ENCODE assay signal across 20 cellular contexts in genomic region chr22:21960200-21961126, GRCh38. TPM values are rescaled to one million over a fixed set of nuclear protein-coding genes. Genes with fewer than 3 reads are reported as not detected.
DNase-seq lines count a peak whose midpoint lies in the region; ATAC-seq, FAIRE-seq and TF ChIP-seq lines count a peak whose summit lies in the region.
"Had no signal": no experiment of that assay in that cellular context is flagged by ENCODE, and none has a peak within 500 bp of the region (broad histone marks: within the 10 kb centered on the region; RNA-seq: fewer than 3 reads in every experiment).

No MANE protein-coding gene starts in this region.

- H2BK15ac ChIP-seq in IMR-90 (ENCODE audit: low read depth, low read length): no peak overlapping the region
- H2BK15ac ChIP-seq in H1 (ENCODE audit: low read length): no peak overlapping the region

- H2BK120ac ChIP-seq in IMR-90 (ENCODE audit: low read depth, low read length): no peak overlapping the region
- H2BK120ac ChIP-seq in H1 (replicated peaks; ENCODE audit: low read depth, low read length): no peak overlapping the region

- peaks cover 70% of the 10 kb centered on the region for H3K36me3 Mint-ChIP-seq in activated T-cell treated with anti-CD3 and anti-CD28 coated beads, Interleukin-2, amount 50 U/mL, for 24 hours (ENCODE audit: low read depth)

- CTCF ChIA-PET in IMR-90 (lab: Yijun Ruan, JAX) (no interaction called here), H1 (lab: Charles Lee; ENCODE audit: partially characterized antibody) (interaction anchor here (1.0 to 4.6 kb wide), 2 partner anchors 11 to 337 kb away, joined by 3 to 26 read pairs; no protein-coding TSS in a partner anchor)

- H3K4me1 Mint-ChIP-seq in activated T-cell treated with anti-CD3 and anti-CD28 coated beads, Interleukin-2, amount 50 U/mL, for 24 hours (ENCODE audit: low read depth): no peaks in the 10 kb centered on the region
- H3K4me1 Mint-ChIP-seq: CD8-positive, alpha-beta memory T cell had no signal

- no peak overlapping the region for H4K8ac ChIP-seq in IMR-90 (ENCODE audit: low read depth in 2 of 2, low read length in 2 of 2)
- H4K8ac ChIP-seq in H1 (ENCODE audit: extremely low read depth, insufficient read depth, low read length): no peak overlapping the region; the same call in 1 of the 2 replicates

- H3K4me2 ChIP-seq in IMR-90 (ENCODE audit: low read depth, low read length) (no peak overlapping the region), H1 (ENCODE audit: insufficient read depth in 1 of 2, low read depth in 2 of 2, low read length in 2 of 2) (no peak overlapping the region), osteoblast (ENCODE audit: insufficient read depth, low read length) (no peak overlapping the region)

- H2BK20ac ChIP-seq in IMR-90 (ENCODE audit: low read depth, low read length) (no peak overlapping the region), H1 (ENCODE audit: low read length) (no peak overlapping the region)

- H2AFZ ChIP-seq in IMR-90 (replicated peaks; ENCODE audit: low read length, poor library complexity): no peak overlapping the region
- no peak overlapping the region for H2AFZ ChIP-seq in H1 (ENCODE audit: low read length)
- H2AFZ ChIP-seq in osteoblast (ENCODE audit: low read length): no peak overlapping the region

- TF ChIP-seq RAD21 in IMR-90 (IDR thresholded peaks at IDR 0.05; ENCODE audit: low read length): no peak
- no peak for TF ChIP-seq RAD21 in H1 (IDR thresholded peaks at IDR 0.05 in 1 of 2, conservative IDR thresholded peaks at IDR 0.05 in 1 of 2; ENCODE audit: low read depth in 2 of 2, low read length in 2 of 2)

- H3K79me1 ChIP-seq in IMR-90 (ENCODE audit: low read depth in 1 of 2, low read length in 2 of 2) (no peaks in the 10 kb centered on the region), H1 (ENCODE audit: low read depth, low read length) (no peaks in the 10 kb centered on the region)

- H3K14ac ChIP-seq in IMR-90 (replicated peaks; ENCODE audit: low read depth, low read length) (no peak overlapping the region), H1 (ENCODE audit: insufficient read length) (no peak overlapping the region)

- intact Hi-C loops in IMR-90 (cut with micrococcal nuclease): no loop called here

- H2BK5ac ChIP-seq in IMR-90 (ENCODE audit: low read depth, low read length, poor library complexity, severe bottlenecking): no peak overlapping the region
- H2BK5ac ChIP-seq in H1 (ENCODE audit: low read depth, low read length): no peak overlapping the region

- in situ Hi-C loops in IMR-90 (cut with MboI; ENCODE audit: low sequenced_read_pairs): no loop called here

- no peak overlapping the region for H3K56ac ChIP-seq in IMR-90 (ENCODE audit: extremely low read depth, insufficient read depth, low read length)
- H3K56ac ChIP-seq in H1 (replicated peaks; ENCODE audit: insufficient read length, low read depth, low read length): no peak overlapping the region

- no peak for ATAC-seq in IMR-90 (ENCODE audit: low read depth)
- no peak for ATAC-seq in HG03039 (IDR thresholded peaks at IDR 0.05; ENCODE audit: unreplicated experiment)
- ATAC-seq in HG03139 (IDR thresholded peaks at IDR 0.05; ENCODE audit: unreplicated experiment): no peak

- H3K4me3 ChIP-seq in IMR-90 (ENCODE audit: insufficient read depth, low read depth, low read length) (no peak overlapping the region), H1 (ENCODE audit: extremely low read depth in 1 of 4, insufficient read depth in 2 of 4, low read depth in 3 of 4, low read length in 4 of 4) (no peak overlapping the region), osteoblast (ENCODE audit: insufficient read depth, low read length) (no peak overlapping the region)
- H3K4me3 ChIP-seq: SJCRH30 had no signal

- FAIRE-seq in H1 (lab: Jason Lieb, UNC): no peak
- FAIRE-seq: H54 had no signal

- 95% methylated on average over 13 of the region's 24 CpGs; no CpG with 5 or more reads in 1 of the 2 experiments for WGBS in IMR-90 (ENCODE audit: extremely low coverage in 2 of 2, insufficient read length in 1 of 2), 2 experiments
- WGBS in H1 (ENCODE audit: extremely low coverage in 1 of 2, insufficient coverage in 1 of 2, insufficient read length in 1 of 2, insufficient replicate concordance in 2 of 2, low coverage in 1 of 2, low lambda C conversion rate in 2 of 2, missing lambda C conversion rate in 1 of 2), 2 experiments: 89% methylated on average over 24 of the region's 24 CpGs; no CpG with 5 or more reads in 1 of the 2 experiments

- H3K4ac ChIP-seq in IMR-90 (ENCODE audit: low read depth, low read length) (no peak overlapping the region), H1 (replicated peaks; ENCODE audit: insufficient read length, low read depth, low read length) (no peak overlapping the region)

- H3K18ac ChIP-seq in IMR-90 (ENCODE audit: low read depth, low read length): no peak overlapping the region
- H3K18ac ChIP-seq in H1 (ENCODE audit: extremely low read depth, low read length): no peak overlapping the region

- H3K9me3 Mint-ChIP-seq in activated T-cell treated with anti-CD3 and anti-CD28 coated beads, Interleukin-2, amount 50 U/mL, for 24 hours: no peaks in the 10 kb centered on the region
- H3K9me3 Mint-ChIP-seq: CD8-positive, alpha-beta memory T cell had no signal

- H2AK5ac ChIP-seq in IMR-90 (ENCODE audit: low read depth, low read length): no peak overlapping the region
- no peak overlapping the region for H2AK5ac ChIP-seq in H1 (ENCODE audit: low read depth, low read length)

- H3K27ac ChIP-seq in IMR-90 (ENCODE audit: insufficient read depth, low read length) (no peak overlapping the region), H1 (ENCODE audit: low read depth, low read length) (no peak overlapping the region), osteoblast (ENCODE audit: low read depth, low read length) (no peak overlapping the region)
- H3K27ac ChIP-seq: C4-2B, SJCRH30 had no signal

- H3K27me3 ChIP-seq in IMR-90 (ENCODE audit: control insufficient read depth, insufficient read depth, low read length) (no peaks in the 10 kb centered on the region), H1 (replicated peaks in 1 of 4; ENCODE audit: control insufficient read depth in 3 of 4, extremely low read depth in 1 of 4, insufficient read depth in 3 of 4, low read length in 3 of 4) (no peaks in the 10 kb centered on the region; a peak in 1 of 7 replicates), osteoblast (ENCODE audit: insufficient read depth, low read length) (no peaks in the 10 kb centered on the region)
- H3K27me3 ChIP-seq: SJCRH30 had no signal

- no peaks in the 10 kb centered on the region; the same call in 1 of the 2 replicates for H4K20me1 ChIP-seq in IMR-90 (ENCODE audit: insufficient read depth, low read length)
- H4K20me1 ChIP-seq in H1 (replicated peaks in 1 of 2; ENCODE audit: control insufficient read depth in 1 of 2, insufficient read depth in 2 of 2, low read length in 2 of 2): peaks cover 4 to 19% of the 10 kb centered on the region in 2 experiments
- peaks cover 3% of the 10 kb centered on the region for H4K20me1 ChIP-seq in osteoblast (ENCODE audit: insufficient read depth, low read length)

- no peak for TF ChIP-seq EP300 in H1 (IDR thresholded peaks at IDR 0.05; ENCODE audit: borderline replicate concordance in 1 of 2, low read depth in 2 of 2, low read length in 2 of 2)

- peak overlapping the region; percentile 50 for H3K27ac Mint-ChIP-seq in activated T-cell treated with anti-CD3 and anti-CD28 coated beads, Interleukin-2, amount 50 U/mL, for 24 hours

- H3K9ac ChIP-seq in IMR-90 (ENCODE audit: low read depth, low read length) (no peak overlapping the region), H1 (replicated peaks in 1 of 4; ENCODE audit: extremely low read depth in 1 of 4, low read depth in 3 of 4, low read length in 3 of 4) (no peak overlapping the region)

- POLR2A ChIA-PET in IMR-90 (lab: Charles Lee; ENCODE audit: unreplicated experiment) (no interaction called here), H1 (lab: Charles Lee; ENCODE audit: partially characterized antibody) (interaction anchor here (0.6 to 5.4 kb wide), 6 partner anchors 11 to 269 kb away, joined by 3 to 37 read pairs (median 4); partner anchors contain the start of gene TOP3B)

- H3K9me3 ChIP-seq in IMR-90 (ENCODE audit: control insufficient read depth, insufficient read depth, low read length): no peaks in the 10 kb centered on the region
- peaks cover 0 to 8% of the 10 kb centered on the region in 2 experiments; a peak in 1 of 4 replicates for H3K9me3 ChIP-seq in H1 (ENCODE audit: insufficient read depth in 2 of 2, low read depth in 1 of 2, low read length in 1 of 2)
- H3K9me3 ChIP-seq in osteoblast (ENCODE audit: low read depth, low read length): no peaks in the 10 kb centered on the region
- H3K9me3 ChIP-seq: SJCRH30 had no signal

- no TSS peak for BruUV-seq in IMR-90 (replicated peaks; lab: Mats Ljungman, UMichigan)

- H3K79me2 ChIP-seq in H1 (ENCODE audit: control insufficient read depth in 1 of 2, insufficient read depth in 2 of 2, low read length in 2 of 2) (no peaks in the 10 kb centered on the region), osteoblast (ENCODE audit: insufficient read depth, low read length) (no peaks in the 10 kb centered on the region)

- dilution Hi-C loops in IMR-90 (cut with HindIII; ENCODE audit: low sequenced_read_pairs, unreplicated experiment): no loop called here

- H3K23ac ChIP-seq in IMR-90 (ENCODE audit: low read depth, low read length): no peak overlapping the region
- H3K23ac ChIP-seq in H1 (ENCODE audit: insufficient read length): no peak overlapping the region

- peaks cover 58% of the 10 kb centered on the region for H3K36me3 ChIP-seq in IMR-90 (ENCODE audit: control insufficient read depth, insufficient read depth, low read length)
- peaks cover 20 to 54% (median 42%) of the 10 kb centered on the region in 4 experiments; a peak in 7 of 8 replicates for H3K36me3 ChIP-seq in H1 (ENCODE audit: control insufficient read depth in 2 of 4, insufficient read depth in 4 of 4, low read length in 3 of 4)
- peaks cover 60% of the 10 kb centered on the region for H3K36me3 ChIP-seq in osteoblast (ENCODE audit: insufficient read depth, low read length)

- no peak overlapping the region for H4K91ac ChIP-seq in IMR-90 (ENCODE audit: insufficient read depth, low read depth, low read length)
- no peak overlapping the region for H4K91ac ChIP-seq in H1 (replicated peaks; ENCODE audit: insufficient read length, low read length)

- no peak for TF ChIP-seq POLR2A in IMR-90 (IDR thresholded peaks at IDR 0.05; ENCODE audit: low read depth, low read length)
- no peak for TF ChIP-seq POLR2A in H1 (IDR thresholded peaks at IDR 0.05; ENCODE audit: control extremely low read depth in 1 of 2, low read depth in 2 of 2, low read length in 2 of 2)

- no peaks in the 10 kb centered on the region for H3K4me1 ChIP-seq in IMR-90 (ENCODE audit: control insufficient read depth, insufficient read depth, low read length)
- H3K4me1 ChIP-seq in H1 (replicated peaks in 1 of 4; ENCODE audit: control insufficient read depth in 3 of 4, insufficient read depth in 4 of 4, low read length in 3 of 4): no peaks in the 10 kb centered on the region
- peaks cover 3% of the 10 kb centered on the region for H3K4me1 ChIP-seq in osteoblast (ENCODE audit: insufficient read depth, low read length)
- H3K4me1 ChIP-seq: SJCRH30 had no signal

- H3K27me3 Mint-ChIP-seq in activated T-cell treated with anti-CD3 and anti-CD28 coated beads, Interleukin-2, amount 50 U/mL, for 24 hours: no peaks in the 10 kb centered on the region
- H3K27me3 Mint-ChIP-seq: CD8-positive, alpha-beta memory T cell had no signal

- peak overlapping the region; percentile 68 for H2AK9ac ChIP-seq in IMR-90 (replicated peaks; ENCODE audit: low read depth, low read length, poor library complexity)

- H4K5ac ChIP-seq in IMR-90 (ENCODE audit: low read depth, low read length): no peak overlapping the region
- no peak overlapping the region for H4K5ac ChIP-seq in H1 (ENCODE audit: insufficient read length, low read depth, low read length)

- DNase-seq in activated T-cell treated with anti-CD3 and anti-CD28 coated beads, Interleukin-2, amount 50 U/mL, for 24 hours: no peak
- no peak for DNase-seq in activated T-cell treated with anti-CD3 and anti-CD28 coated beads, Interleukin-2, amount 50 U/mL, for 1 hour
- DNase-seq in IMR-90 (no peak), H1 (ENCODE audit: low read depth in 1 of 2, low spot score in 2 of 2) (no peak), osteoblast (ENCODE audit: insufficient read length, low spot score, missing footprints) (peak; percentile 62), SK-N-DZ (ENCODE audit: low spot score) (no peak)
- DNase-seq: 8988T; AML-193; CD8-positive, alpha-beta memory T cell; GF-D8; NCI-H1105; NCI-H2029 treated with DMSO at 0.1 percent for 48 hours; NCI-H226; NCI-H510A treated with DMSO at 0.1 percent for 48 hours; NCI-H748 treated with DMSO at 0.1 percent for 48 hours; SJCRH30 had no signal

- H3K4me3 Mint-ChIP-seq in activated T-cell treated with anti-CD3 and anti-CD28 coated beads, Interleukin-2, amount 50 U/mL, for 24 hours: no peak overlapping the region
- H3K4me3 Mint-ChIP-seq: CD8-positive, alpha-beta memory T cell had no signal

- no peaks in the 10 kb centered on the region for H3K9me1 ChIP-seq in IMR-90 (ENCODE audit: insufficient read depth, low read length)

- H2BK12ac ChIP-seq in H1 (ENCODE audit: low read depth, low read length): no peak overlapping the region

- no peak for TF ChIP-seq CTCF in IMR-90 (conservative IDR thresholded peaks at IDR 0.05; ENCODE audit: low read depth, low read length)
- TF ChIP-seq CTCF in H1 (IDR thresholded peaks at IDR 0.05; ENCODE audit: control extremely low read depth in 1 of 3, insufficient read depth in 1 of 3, low read depth in 1 of 3, low read length in 3 of 3): no peak
- no peak for TF ChIP-seq CTCF in osteoblast (IDR thresholded peaks at IDR 0.05; ENCODE audit: extremely low read depth, low read depth, low read length)

- no peaks in the 10 kb centered on the region for H3K23me2 ChIP-seq in H1 (ENCODE audit: low read depth, low read length)

RNA-seq across cellular contexts. Expression of gene PPM1F, which starts 7.8 kb away (rescaled TPM):
- total RNA-seq in IMR-90 (2012; rRNA removed): 20.8 and 25.0 TPM in 2 replicates
- polyA plus RNA-seq in IMR-90 (2012; rRNA removed): 30.3 and 34.0 TPM in 2 replicates
- 23.8 and 28.1 TPM in 2 replicates for polyA plus RNA-seq in IMR-90 (2012; cell fraction: cytosol; rRNA removed)
- polyA plus RNA-seq in IMR-90 (2012; cell fraction: nucleus; rRNA removed; ENCODE audit: low replicate concordance): 59.4 and 83.4 TPM in 2 replicates
- 21.9 and 22.8 TPM in 2 replicates for total RNA-seq in H1 (2021; fragmentation: NEBNext Ultra II Directional; extraction: Animal tissue kit (Norgen Biotek cat#: 25700))
- polyA plus RNA-seq in H1 (2011; rRNA removed): 12.4 and 17.7 TPM in 2 replicates
- polyA plus RNA-seq in H1 (2011; cell fraction: cytosol; rRNA removed): 16.1 TPM
- polyA plus RNA-seq in H1 (2011; cell fraction: nucleus; rRNA removed): 29.8 TPM
- 10.6 to 14.5 TPM (median 13.2 TPM) in 4 replicates for polyA plus RNA-seq in H1 (2012, experiment 1 of 2)
- 12.1 TPM for polyA plus RNA-seq in H1 (2012, experiment 2 of 2)
- polyA plus RNA-seq in H1 (2013, experiment 1 of 2): 13.9 TPM
- 12.0 TPM for polyA plus RNA-seq in H1 (2013, experiment 2 of 2)
- 7.1 and 10.5 TPM in 2 replicates for polyA minus RNA-seq in H1 (2011; rRNA and poly(A)+ RNA removed)
- polyA minus RNA-seq in H1 (2011; cell fraction: cytosol; rRNA and poly(A)+ RNA removed): 9.5 TPM
- 7.6 TPM for polyA minus RNA-seq in H1 (2011; cell fraction: nucleus; rRNA and poly(A)+ RNA removed)
- 22.8 and 24.5 TPM in 2 replicates for total RNA-seq in osteoblast
- polyA plus RNA-seq in SK-N-DZ (2014; cell fraction: cytosol; rRNA removed): 22.4 and 23.1 TPM in 2 replicates
- polyA plus RNA-seq in SK-N-DZ (2014; cell fraction: nucleus; rRNA removed): 25.1 and 27.3 TPM in 2 replicates

RNA-seq across cellular contexts. Expression of gene TOP3B, which starts 22.1 kb away (rescaled TPM):
- total RNA-seq in IMR-90 (2012; rRNA removed) (19.7 and 23.5 TPM in 2 replicates), osteoblast (27.9 and 33.6 TPM in 2 replicates)
- polyA plus RNA-seq in IMR-90 (2012; rRNA removed) (21.8 and 23.0 TPM in 2 replicates), H1 (2011; rRNA removed) (30.4 and 45.6 TPM in 2 replicates)
- polyA plus RNA-seq in IMR-90 (2012; cell fraction: cytosol; rRNA removed): 7.9 and 10.6 TPM in 2 replicates
- 57.4 and 109 TPM in 2 replicates for polyA plus RNA-seq in IMR-90 (2012; cell fraction: nucleus; rRNA removed; ENCODE audit: low replicate concordance)
- 49.3 and 52.8 TPM in 2 replicates for total RNA-seq in H1 (2021; fragmentation: NEBNext Ultra II Directional; extraction: Animal tissue kit (Norgen Biotek cat#: 25700))
- polyA plus RNA-seq in H1 (2011; cell fraction: cytosol; rRNA removed): 34.6 TPM
- polyA plus RNA-seq in H1 (2011; cell fraction: nucleus; rRNA removed): 149 TPM
- 42.4 to 52.2 TPM (median 45.4 TPM) in 4 replicates for polyA plus RNA-seq in H1 (2012, experiment 1 of 2)
- polyA plus RNA-seq in H1 (2012, experiment 2 of 2): 33.2 TPM
- 34.1 TPM for polyA plus RNA-seq in H1 (2013, experiment 1 of 2)
- polyA plus RNA-seq in H1 (2013, experiment 2 of 2): 28.9 TPM
- polyA minus RNA-seq in H1 (2011; rRNA and poly(A)+ RNA removed): 28.2 and 37.9 TPM in 2 replicates
- 20.9 TPM for polyA minus RNA-seq in H1 (2011; cell fraction: cytosol; rRNA and poly(A)+ RNA removed)
- 89.8 TPM for polyA minus RNA-seq in H1 (2011; cell fraction: nucleus; rRNA and poly(A)+ RNA removed)
- polyA plus RNA-seq in SK-N-DZ (2014; cell fraction: cytosol; rRNA removed): 52.2 and 80.7 TPM in 2 replicates
- 398 and 530 TPM in 2 replicates for polyA plus RNA-seq in SK-N-DZ (2014; cell fraction: nucleus; rRNA removed)
